Comparison of ENCODE assay signal across 8 cellular contexts in genomic region chr16:29804020-29804419, GRCh38. TPM values are rescaled to one million over a fixed set of nuclear protein-coding genes. Genes with fewer than 3 reads are reported as not detected.
A peak's percentile ranks its signal among the peaks of the same experiment; 100 is the strongest.
DNase-seq lines count a peak whose midpoint lies in the region; ATAC-seq and TF ChIP-seq lines count a peak whose summit lies in the region.
"Had no signal": no experiment of that assay in that cellular context is flagged by ENCODE, and none has a peak within 500 bp of the region (broad histone marks: within the 10 kb centered on the region; RNA-seq: fewer than 3 reads in every experiment).

No MANE protein-coding gene starts in this region.

- TF ChIP-seq EP300 in gastroesophageal sphincter (IDR thresholded peaks at IDR 0.05): no peak

- no peak for TF ChIP-seq POLR2A in HCT116 (IDR thresholded peaks at IDR 0.05; ENCODE audit: borderline replicate concordance, extremely low read depth, insufficient read depth, insufficient read length)
- no peak for TF ChIP-seq POLR2A in gastroesophageal sphincter (IDR thresholded peaks at IDR 0.05)
- TF ChIP-seq POLR2A in spleen (IDR thresholded peaks at IDR 0.05): no peak

- RAD21 ChIA-PET in HCT116 (lab: Charles Lee; ENCODE audit: low non-redundant PET in 1 of 2, low total read pairs in 2 of 2, uncharacterized antibody in 2 of 2, unreplicated experiment in 2 of 2): interaction anchor here (0.6 to 1.1 kb wide), 2 partner anchors 14 to 103 kb away, joined by 3 to 4 read pairs; partner anchors contain the start of gene KIF22 (in 1 of the 2)

- H3K27me3 ChIP-seq in HCT116 (ENCODE audit: insufficient read depth, low read length): no peaks in the 10 kb centered on the region
- H3K27me3 ChIP-seq in gastroesophageal sphincter: no peaks in the 10 kb centered on the region
- H3K27me3 ChIP-seq in spleen (replicated peaks in 1 of 7): no peaks in the 10 kb centered on the region

- TF ChIP-seq RAD21 in HCT116 (IDR thresholded peaks at IDR 0.05; ENCODE audit: low read depth): no peak

- H3K4me1 ChIP-seq in HCT116 (ENCODE audit: control insufficient read depth in 1 of 2, insufficient read depth in 2 of 2, low read length in 2 of 2) (peaks cover 17 to 39% of the 10 kb centered on the region in 2 experiments), gastroesophageal sphincter (peaks cover 3 to 34% (median 13%) of the 10 kb centered on the region in 3 donors), spleen (peaks cover 18 to 36% (median 33%) of the 10 kb centered on the region in 6 donors)

- POLR2A ChIA-PET in HCT116 (lab: Charles Lee): interaction anchor here (0.9 to 1.9 kb wide), 2 partner anchors 14 to 18 kb away, joined by 3 to 10 read pairs; partner anchors contain the start of gene KIF22
- POLR2A ChIA-PET in RWPE1 (lab: Yijun Ruan, JAX; ENCODE audit: low non-redundant PET): no interaction called here

- no peaks in the 10 kb centered on the region for H4K20me1 ChIP-seq in HCT116 (ENCODE audit: insufficient read depth)

- H3K79me2 ChIP-seq in HCT116 (ENCODE audit: insufficient read depth, low read length): peaks cover 19% of the 10 kb centered on the region

- intact Hi-C loops in HCT116 (cut with micrococcal nuclease) (loop anchor here (2.0 kb wide), 1 partner anchor 13 kb away; the partner anchor contains the start of gene KIF22), spleen (cut with DNase I; ENCODE audit: low total_unique reads) (no loop called here)

- peak overlapping the region; percentile 87 for H3K4me2 ChIP-seq in HCT116 (ENCODE audit: low read length)

- H3K36me3 ChIP-seq in HCT116 (ENCODE audit: control insufficient read depth in 1 of 2, insufficient read depth in 2 of 2, low read length in 2 of 2) (peaks cover 16 to 41% of the 10 kb centered on the region in 2 experiments; a peak in 3 of 4 replicates), gastroesophageal sphincter (peaks cover 0 to 33% of the 10 kb centered on the region in 2 donors), spleen (peaks cover 0 to 54% (median 18%) of the 10 kb centered on the region in 6 donors)

- no peaks in the 10 kb centered on the region for H3K9me2 ChIP-seq in HCT116 (ENCODE audit: insufficient read depth)

- H3K4me3 ChIP-seq in HCT116 (replicated peaks in 1 of 2; ENCODE audit: low read depth in 1 of 2, low read length in 2 of 2) (peak overlapping the region; percentile 67 to 70; a peak in 3 of 4 replicates), gastroesophageal sphincter (peak overlapping the region in 1 of 2 donors; percentile 90), spleen (peak overlapping the region in 2 of 8 donors; percentile 79 to 92)

- TF ChIP-seq CTCF in HCT116 (IDR thresholded peaks at IDR 0.05 in 2 of 3, conservative IDR thresholded peaks at IDR 0.05 in 1 of 3; ENCODE audit: borderline replicate concordance in 1 of 3, insufficient read depth in 1 of 3, low read depth in 2 of 3, low read length in 2 of 3) (no peak), RWPE1 (conservative IDR thresholded peaks at IDR 0.05; ENCODE audit: low read depth) (no peak), gastroesophageal sphincter (IDR thresholded peaks at IDR 0.05) (no peak), spleen (IDR thresholded peaks at IDR 0.05 in 8 of 11, conservative IDR thresholded peaks at IDR 0.05 in 3 of 11) (no peak)

- H3K9me3 ChIP-seq in HCT116 (ENCODE audit: control insufficient read depth in 1 of 2, insufficient read depth in 1 of 2, low read depth in 1 of 2, low read length in 2 of 2) (no peaks in the 10 kb centered on the region), gastroesophageal sphincter (no peaks in the 10 kb centered on the region), spleen (no peaks in the 10 kb centered on the region)

- 56 to 59% methylated on average over 6 to 8 of the region's 8 CpGs for WGBS in gastroesophageal sphincter (ENCODE audit: low coverage in 1 of 2), 2 donors
- 67 to 79% (median 73%) methylated on average over 8 of the region's 8 CpGs for WGBS in spleen, 5 donors

- CTCF ChIA-PET in HCT116 (lab: Charles Lee): interaction anchor here (1.5 to 2.3 kb wide), 2 partner anchors 14 to 44 kb away, joined by 5 to 6 read pairs; partner anchors contain the start of gene KIF22
- CTCF ChIA-PET in RWPE1 (lab: Yijun Ruan, JAX): interaction anchor here (0.6 kb wide), 1 partner anchor 17 kb away, joined by 3 read pairs; no protein-coding TSS in a partner anchor

- H3K9ac ChIP-seq in HCT116 (ENCODE audit: low read length): peak overlapping the region; percentile 84

- DNase-seq in HCT116 (ENCODE audit: low read depth, low spot score): no peak
- DNase-seq in RWPE1 (ENCODE audit: low spot score): no peak
- no peak for DNase-seq in spleen
- DNase-seq in NCI-H2227 treated with DMSO at 0.1 percent for 48 hours (lab: John Stamatoyannopoulos, UW): no peak
- DNase-seq: SIG-M5 had no signal

- H2AFZ ChIP-seq in HCT116 (ENCODE audit: low read depth, low read length, poor library complexity, severe bottlenecking): no peak overlapping the region

- H3K27ac ChIP-seq in HCT116 (ENCODE audit: low read depth, low read length) (peak overlapping the region; percentile 85), RWPE1 (peak overlapping the region; percentile 99), gastroesophageal sphincter (peak overlapping the region; percentile 94 to 100 (median 98)), spleen (peak overlapping the region in 7 of 8 donors; percentile 97 to 100 (median 98))

- ATAC-seq in HCT116 (no peak), gastroesophageal sphincter (no peak), HG02763 (IDR thresholded peaks at IDR 0.05; ENCODE audit: unreplicated experiment) (no peak), HG03432 (IDR thresholded peaks at IDR 0.05; ENCODE audit: unreplicated experiment) (no peak)

- BruUV-seq in HCT116 (replicated peaks; lab: Mats Ljungman, UMichigan): no TSS peak

TF ChIP-seq in HCT116, 20 proteins besides CTCF, POLR2A, EP300 and RAD21:
- TF ChIP-seq CBX3 (IDR thresholded peaks at IDR 0.05; ENCODE audit: low read depth) (no peak), ZBTB33 (IDR thresholded peaks at IDR 0.05; ENCODE audit: extremely low read depth, insufficient replicate concordance, low read length) (no peak), SRF (IDR thresholded peaks at IDR 0.05; ENCODE audit: low read depth) (no peak), ZNF274 (IDR thresholded peaks at IDR 0.05; ENCODE audit: low read depth, low read length) (no peak), POLR2AphosphoS5 (IDR thresholded peaks at IDR 0.05; ENCODE audit: low read depth, low read length) (no peak; the same call in 1 of the 2 replicates), ELF1 (IDR thresholded peaks at IDR 0.05; ENCODE audit: borderline replicate concordance, low read depth) (no peak), EZH2phosphoT487 (IDR thresholded peaks at IDR 0.05; ENCODE audit: borderline replicate concordance) (no peak), EZH2 (IDR thresholded peaks at IDR 0.05) (no peak)

RNA-seq across cellular contexts. Expression of gene MAZ, which starts 2.3 kb away (rescaled TPM):
- total RNA-seq in HCT116 (2021; ENCODE audit: unreplicated experiment) (256 TPM), gastroesophageal sphincter (100 to 1,000 TPM in 3 of 4 donors, 10 to 100 TPM in 1; 86.3 to 212 (median 116) TPM), spleen (100 to 1,000 TPM in 4 of 7 donors, 10 to 100 TPM in 3; 82.7 to 157 (median 125) TPM)
- 305 and 354 TPM in 2 replicates for polyA plus RNA-seq in HCT116 (2012)
- polyA plus RNA-seq in spleen: 100 to 1,000 TPM in 2 of 3 donors, 10 to 100 TPM in 1; 92.2 to 145 (median 100) TPM

RNA-seq across cellular contexts. Expression of gene PRRT2, which starts 8.0 kb away (rescaled TPM):
- total RNA-seq in HCT116 (2021; ENCODE audit: unreplicated experiment): 4.0 TPM
- polyA plus RNA-seq in HCT116 (2012): 2.5 and 2.6 TPM in 2 replicates
- 10 to 100 TPM in 1 of 4 donors, 1 to 10 TPM in 3; 4.2 to 13.5 (median 6.0) TPM for total RNA-seq in gastroesophageal sphincter
- total RNA-seq in spleen: 1 to 10 TPM in 2 of 7 donors, under 1 TPM in 3, not detected in 2; 0.29 to 2.1 (median 0.77) TPM
- under 1 TPM; 0.15 to 0.67 (median 0.22) TPM for polyA plus RNA-seq in spleen

RNA-seq across cellular contexts. Expression of gene PAGR1, which starts 11.9 kb away (rescaled TPM):
- total RNA-seq in HCT116 (2021; ENCODE audit: unreplicated experiment) (28.9 TPM), gastroesophageal sphincter (10 to 100 TPM; 19.3 to 29.6 (median 20.2) TPM), spleen (10 to 100 TPM; 17.3 to 43.9 (median 23.6) TPM)
- 20.0 and 26.5 TPM in 2 replicates for polyA plus RNA-seq in HCT116 (2012)
- 10 to 100 TPM; 28.8 to 46.4 (median 37.9) TPM for polyA plus RNA-seq in spleen

RNA-seq across cellular contexts. Expression of gene KIF22, which starts 13.5 kb away (rescaled TPM):
- total RNA-seq in HCT116 (2021; ENCODE audit: unreplicated experiment) (155 TPM), gastroesophageal sphincter (10 to 100 TPM in 3 of 4 donors, 1 to 10 TPM in 1; 9.4 to 17.3 (median 12.8) TPM), spleen (10 to 100 TPM; 26.6 to 45.1 (median 36.2) TPM)
- 141 and 166 TPM in 2 replicates for polyA plus RNA-seq in HCT116 (2012)
- 10 to 100 TPM; 47.4 to 59.2 (median 56.4) TPM for polyA plus RNA-seq in spleen

RNA-seq across cellular contexts. Expression of gene MVP, which starts 16.2 kb away (rescaled TPM):
- 75.1 TPM for total RNA-seq in HCT116 (2021; ENCODE audit: unreplicated experiment)
- polyA plus RNA-seq in HCT116 (2012): 89.5 and 100 TPM in 2 replicates
- 100 to 1,000 TPM in 3 of 4 donors, 10 to 100 TPM in 1; 82.2 to 162 (median 129) TPM for total RNA-seq in gastroesophageal sphincter
- 100 to 1,000 TPM; 103 to 200 (median 160) TPM for total RNA-seq in spleen
- polyA plus RNA-seq in spleen: 100 to 1,000 TPM in 1 of 3 donors, 10 to 100 TPM in 2; 72.3 to 153 (median 90.9) TPM
